In genomic region chr11:6233984-6234313, GRCh38 we compare ENCODE assay signal across 8 cellular contexts.
A peak's percentile ranks its signal among the peaks of the same experiment; 100 is the strongest.
DNase-seq lines count a peak whose midpoint lies in the region; ATAC-seq and TF ChIP-seq lines count a peak whose summit lies in the region.

No MANE protein-coding gene starts in this region.

- no peak for TF ChIP-seq POLR2A in GM18505 (IDR thresholded peaks at IDR 0.05; ENCODE audit: borderline replicate concordance, extremely low read depth, insufficient read depth, insufficient read length)

- peaks cover 20% of the 10 kb centered on the region for H3K4me1 ChIP-seq in BLaER1

- H3K36me3 ChIP-seq in BLaER1, result peaks cover 11% of the 10 kb centered on the region; the same call in 1 of the 2 replicates

- no peaks in the 10 kb centered on the region for H3K9me3 Mint-ChIP-seq in memory B cell

- DNase-seq in astrocyte of the cerebellum (ENCODE audit: low read depth), result no peak
- DNase-seq in memory B cell (ENCODE audit: low spot score in 2 of 2), result no peak
- no peak for DNase-seq in epidermal melanocyte (ENCODE audit: insufficient read length, low spot score)

- H3K4me1 Mint-ChIP-seq in memory B cell, result peaks cover 30% of the 10 kb centered on the region

- H3K27me3 ChIP-seq in BLaER1, result no peaks in the 10 kb centered on the region

- peak overlapping the region; percentile 98 for H3K4me3 Mint-ChIP-seq in memory B cell

- H3K4me2 ChIP-seq in BLaER1, result peak overlapping the region; percentile 92

- H3K4me3 ChIP-seq in BLaER1 (peak overlapping the region; percentile 84), astrocyte of the cerebellum (ENCODE audit: low read depth, low read length) (peak overlapping the region; percentile 98)

- H3K9ac ChIP-seq in BLaER1, result peak overlapping the region; percentile 81

- peak overlapping the region; percentile 14; the same call in 1 of the 2 replicates for H3K27ac ChIP-seq in BLaER1

- peak overlapping the region; percentile 93 for H3K27ac Mint-ChIP-seq in memory B cell

- ATAC-seq in HG03175 (IDR thresholded peaks at IDR 0.05; ENCODE audit: unreplicated experiment) (peak; percentile 0), memory B cell (ENCODE audit: low read depth) (no peak), GM18505 (IDR thresholded peaks at IDR 0.05; ENCODE audit: unreplicated experiment) (no peak), GM19397 (IDR thresholded peaks at IDR 0.05; ENCODE audit: unreplicated experiment) (no peak), HG03135 (IDR thresholded peaks at IDR 0.05; ENCODE audit: unreplicated experiment) (no peak)

- H3K27me3 Mint-ChIP-seq in memory B cell, result no peaks in the 10 kb centered on the region

- H3K36me3 Mint-ChIP-seq in memory B cell, result peaks cover 4% of the 10 kb centered on the region

- no peaks in the 10 kb centered on the region for H3K9me3 ChIP-seq in BLaER1

- TF ChIP-seq CTCF in astrocyte of the cerebellum (IDR thresholded peaks at IDR 0.05; ENCODE audit: low read depth, low read length, missing control alignments), result no peak

- in situ Hi-C loops in astrocyte of the cerebellum (cut with HindIII; ENCODE audit: low sequenced_read_pairs), result no loop called here

- peaks cover 34% of the 10 kb centered on the region for H4K20me1 ChIP-seq in BLaER1
